In the genomic region with DNA sequence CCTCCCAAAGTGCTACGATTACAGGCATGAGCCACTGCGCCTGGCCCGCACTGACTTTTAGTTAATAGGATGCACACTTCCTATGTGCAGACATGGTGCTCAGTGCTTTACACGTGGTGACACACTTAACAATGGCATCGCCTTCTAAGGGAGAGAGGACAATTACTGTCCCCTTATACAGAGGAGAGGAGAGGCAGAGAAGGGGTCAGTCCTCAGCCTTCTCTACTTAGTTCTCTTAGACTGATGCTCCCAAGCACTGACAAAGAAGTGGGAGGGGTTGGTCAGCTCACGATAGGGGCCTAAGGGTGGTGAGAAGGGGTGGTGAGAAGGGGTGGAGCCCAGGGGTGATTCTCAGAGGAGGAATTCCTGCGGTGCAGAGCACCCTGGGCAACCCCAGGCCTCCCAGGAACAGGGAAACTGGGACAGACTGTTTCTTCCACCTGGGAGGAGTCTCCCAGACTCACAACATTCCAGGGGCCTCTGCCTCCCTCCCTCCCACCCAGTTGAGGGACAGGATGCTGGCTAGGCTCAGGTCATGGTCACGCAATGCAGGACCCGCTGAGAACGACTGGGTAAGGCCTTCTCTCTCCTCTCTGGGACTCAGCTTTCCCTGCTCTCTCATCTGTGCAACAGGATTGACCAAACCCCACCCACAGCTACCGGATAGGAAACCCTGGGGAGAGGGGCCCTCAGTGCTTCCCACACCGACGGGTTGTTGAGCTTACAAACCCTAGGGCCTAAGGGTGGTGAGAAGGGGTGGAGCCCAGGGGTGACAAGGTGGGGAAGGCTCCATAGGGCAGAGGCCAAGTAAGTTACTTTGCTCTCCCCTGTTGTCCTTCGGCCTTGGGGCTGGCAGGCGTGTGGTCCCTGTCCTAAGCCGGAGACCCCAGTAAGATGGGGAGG, we compare ENCODE assay signal across 8 cellular contexts. TPM values are rescaled to one million over a fixed set of nuclear protein-coding genes. Genes with fewer than 3 reads are reported as not detected.
DNase-seq lines count a peak whose midpoint lies in the region; ATAC-seq, FAIRE-seq and TF ChIP-seq lines count a peak whose summit lies in the region.

No MANE protein-coding gene starts in this region.

- POLR2A ChIA-PET in activated CD4-positive, alpha-beta T cell treated with anti-CD3 and anti-CD28 coated beads for 36 hours (lab: Charles Lee): interaction anchor here (0.7 to 2.1 kb wide), 4 partner anchors 10 to 329 kb away, joined by 3 to 13 read pairs (median 3); a partner anchor contains a TSS

- H3K9me3 Mint-ChIP-seq in activated CD4-positive, alpha-beta T cell treated with anti-CD3 and anti-CD28 coated beads for 36 hours (ENCODE audit: low read depth): no peaks in the 10 kb centered on the region
- no peaks in the 10 kb centered on the region for H3K9me3 Mint-ChIP-seq in effector memory CD8-positive, alpha-beta T cell
- H3K9me3 Mint-ChIP-seq in nephron: no peaks in the 10 kb centered on the region

- peak overlapping the region; percentile 84 for H3K4me3 Mint-ChIP-seq in activated CD4-positive, alpha-beta T cell treated with anti-CD3 and anti-CD28 coated beads for 36 hours
- H3K4me3 Mint-ChIP-seq in effector memory CD8-positive, alpha-beta T cell: peak overlapping the region; percentile 92 to 96
- peak overlapping the region; percentile 87 to 91 (median 89) for H3K4me3 Mint-ChIP-seq in nephron

- TF ChIP-seq CTCF in nephron (IDR thresholded peaks at IDR 0.05; ENCODE audit: unreplicated experiment in 3 of 3): no peak

- peak overlapping the region; percentile 95 for H3K9ac ChIP-seq in SK-N-MC (ENCODE audit: insufficient read length)

- H3K36me3 Mint-ChIP-seq in activated CD4-positive, alpha-beta T cell treated with anti-CD3 and anti-CD28 coated beads for 36 hours (ENCODE audit: low read depth): peaks cover 5% of the 10 kb centered on the region
- peaks cover 12% of the 10 kb centered on the region for H3K36me3 Mint-ChIP-seq in effector memory CD8-positive, alpha-beta T cell (ENCODE audit: insufficient read depth)
- no peaks in the 10 kb centered on the region for H3K36me3 Mint-ChIP-seq in nephron (ENCODE audit: low read depth)

- no peak for FAIRE-seq in frontal cortex (lab: Jason Lieb, UNC)

- H3K36me3 ChIP-seq in SK-N-MC (ENCODE audit: insufficient read depth, low read length): no peaks in the 10 kb centered on the region

- peaks cover 29% of the 10 kb centered on the region for H3K4me1 Mint-ChIP-seq in activated CD4-positive, alpha-beta T cell treated with anti-CD3 and anti-CD28 coated beads for 36 hours
- peaks cover 37 to 40% of the 10 kb centered on the region in 2 donors for H3K4me1 Mint-ChIP-seq in effector memory CD8-positive, alpha-beta T cell (ENCODE audit: low read depth in 2 of 2)
- H3K4me1 Mint-ChIP-seq in nephron: peaks cover 34% of the 10 kb centered on the region

- ATAC-seq in activated CD4-positive, alpha-beta T cell treated with anti-CD3 and anti-CD28 coated beads for 36 hours: peak; percentile 21
- no peak for ATAC-seq in effector memory CD8-positive, alpha-beta T cell (replicated peaks)
- no peak for ATAC-seq in HG02885 (IDR thresholded peaks at IDR 0.05; ENCODE audit: poor library complexity, unreplicated experiment)

- H3K27ac ChIP-seq in SK-N-MC: no peak overlapping the region

- DNase-seq in activated CD4-positive, alpha-beta T cell treated with anti-CD3 and anti-CD28 coated beads for 36 hours: peak; percentile 62
- DNase-seq in activated CD4-positive, alpha-beta T cell treated with anti-CD3 and anti-CD28 coated beads, Interleukin-2, amount 50 U/mL, for 4 hours: no peak
- DNase-seq in SK-N-MC (ENCODE audit: low read depth, low spot score) (no peak), SHP77 treated with DMSO at 0.1 percent for 48 hours (lab: John Stamatoyannopoulos, UW) (no peak), frontal cortex (ENCODE audit: low spot score in 2 of 2) (no peak)
- DNase-seq in effector memory CD8-positive, alpha-beta T cell: no peak

- H3K27ac Mint-ChIP-seq in activated CD4-positive, alpha-beta T cell treated with anti-CD3 and anti-CD28 coated beads for 36 hours: peak overlapping the region; percentile 63
- peak overlapping the region in 1 of 2 donors; percentile 85 for H3K27ac Mint-ChIP-seq in effector memory CD8-positive, alpha-beta T cell
- H3K27ac Mint-ChIP-seq in nephron: peak overlapping the region; percentile 63 to 91 (median 82)

- no peaks in the 10 kb centered on the region for H3K9me3 ChIP-seq in SK-N-MC (ENCODE audit: low read depth, low read length)

- no peaks in the 10 kb centered on the region for H3K27me3 Mint-ChIP-seq in activated CD4-positive, alpha-beta T cell treated with anti-CD3 and anti-CD28 coated beads for 36 hours
- H3K27me3 Mint-ChIP-seq in effector memory CD8-positive, alpha-beta T cell: no peaks in the 10 kb centered on the region
- no peaks in the 10 kb centered on the region for H3K27me3 Mint-ChIP-seq in nephron (ENCODE audit: low read depth)

- peak overlapping the region; percentile 99 for H3K4me3 ChIP-seq in SK-N-MC

- intact Hi-C loops in activated CD4-positive, alpha-beta T cell treated with anti-CD3 and anti-CD28 coated beads for 36 hours (cut with DNase I, micrococcal nuclease): no loop called here

- CTCF ChIA-PET in activated CD4-positive, alpha-beta T cell treated with anti-CD3 and anti-CD28 coated beads for 36 hours (lab: Charles Lee): interaction anchor here (0.9 to 2.4 kb wide), 2 partner anchors 13 to 14 kb away, joined by 3 to 10 read pairs; no protein-coding TSS in a partner anchor

RNA-seq across cellular contexts. Expression of a gene that starts 1.6 kb away (rescaled TPM):
- 10 to 100 TPM; 22.5 to 24.8 TPM for total RNA-seq in activated CD4-positive, alpha-beta T cell treated with anti-CD3 and anti-CD28 coated beads for 36 hours
- total RNA-seq in frontal cortex: 17.1 TPM

RNA-seq across cellular contexts. Expression of a gene that starts 9.3 kb away (rescaled TPM):
- 100 to 1,000 TPM; 235 to 247 TPM for total RNA-seq in activated CD4-positive, alpha-beta T cell treated with anti-CD3 and anti-CD28 coated beads for 36 hours
- total RNA-seq in frontal cortex: 17.1 TPM

RNA-seq across cellular contexts. Expression of a gene that starts 40.1 kb away (rescaled TPM):
- 1 to 10 TPM; 1.9 TPM for total RNA-seq in activated CD4-positive, alpha-beta T cell treated with anti-CD3 and anti-CD28 coated beads for 36 hours
- total RNA-seq in frontal cortex: 182 TPM

Comparison
In these comparisons a context has a peak if more than half of its experiments do, and no peak if none do; other contexts are left out.
1. RNA of a gene that starts 9.3 kb away (total RNA-seq): 235 to 247 TPM in activated CD4-positive, alpha-beta T cell treated with anti-CD3 and anti-CD28 coated beads for 36 hours; 17.1 TPM in frontal cortex (single experiment); every median in the first group is over 10 times any median in the second.
2. RNA of a gene that starts 40.1 kb away (total RNA-seq): 182 TPM in frontal cortex (single experiment); 1.9 TPM in activated CD4-positive, alpha-beta T cell treated with anti-CD3 and anti-CD28 coated beads for 36 hours; every median in the first group is over 10 times any median in the second.
3. Peak in every context shown above with its lines, with median percentiles within 50 percentile points of each other: H3K4me3 Mint-ChIP-seq.